Comparison of ENCODE assay signal across 20 cellular contexts in genomic region chr2:30414951-30415350, GRCh38. TPM values are rescaled to one million over a fixed set of nuclear protein-coding genes. Genes with fewer than 3 reads are reported as not detected.
DNase-seq lines count a peak whose midpoint lies in the region; ATAC-seq, FAIRE-seq and TF ChIP-seq lines count a peak whose summit lies in the region.
"Had no signal": no experiment of that assay in that cellular context is flagged by ENCODE, and none has a peak within 500 bp of the region (broad histone marks: within the 10 kb centered on the region; RNA-seq: fewer than 3 reads in every experiment).

No MANE protein-coding gene starts in this region.

- DNase-seq in activated naive CD8-positive, alpha-beta T cell treated with anti-CD3 and anti-CD28 coated beads for 36 hours, result no peak
- DNase-seq in A549 (ENCODE audit: low read depth in 1 of 2, low spot score in 1 of 2) (no peak), HCEC 1CT (peak; percentile 34), fibroblast of villous mesenchyme (ENCODE audit: low read depth) (peak; percentile 43), germinal center (ENCODE audit: low spot score) (no peak), suprapubic skin (ENCODE audit: low spot score in 2 of 2) (no peak), spleen (no peak)
- DNase-seq: C1 segment of cervical spinal cord; Calu3; CD4-positive, alpha-beta T cell; DMS79; EL; HFFc6 had no signal

- no peak for ATAC-seq in A549

- H3K4me1 Mint-ChIP-seq in activated naive CD8-positive, alpha-beta T cell (ENCODE audit: low read depth), result peaks cover 18% of the 10 kb centered on the region
- peaks cover 18% of the 10 kb centered on the region for H3K4me1 Mint-ChIP-seq in activated naive CD8-positive, alpha-beta T cell treated with anti-CD3 and anti-CD28 coated beads for 36 hours

- no peaks in the 10 kb centered on the region for H3K9me3 ChIP-seq in A549
- H3K9me3 ChIP-seq in suprapubic skin, result no peaks in the 10 kb centered on the region
- no peaks in the 10 kb centered on the region for H3K9me3 ChIP-seq in spleen
- H3K9me3 ChIP-seq: HAP-1 had no signal

- 83% methylated on average over 2 of the region's 2 CpGs for WGBS in A549 (ENCODE audit: missing lambda C conversion rate)
- 98% methylated on average over 2 of the region's 2 CpGs for WGBS in suprapubic skin
- WGBS in spleen, 5 donors, result 73 to 93% (median 87%) methylated on average over 2 of the region's 2 CpGs

- H3K36me3 ChIP-seq in suprapubic skin (no peaks in the 10 kb centered on the region), spleen (no peaks in the 10 kb centered on the region)
- H3K36me3 ChIP-seq: HAP-1 had no signal

- peak overlapping the region; percentile 24 for H3K27ac Mint-ChIP-seq in activated naive CD8-positive, alpha-beta T cell
- H3K27ac Mint-ChIP-seq in activated naive CD8-positive, alpha-beta T cell treated with anti-CD3 and anti-CD28 coated beads for 36 hours, result no peak overlapping the region
- H3K27ac Mint-ChIP-seq: B cell; CD4-positive, alpha-beta T cell; HFFc6 had no signal

- H3K4me2 ChIP-seq in A549, result no peak overlapping the region

- H3K4me3 Mint-ChIP-seq in activated naive CD8-positive, alpha-beta T cell, result no peak overlapping the region
- H3K4me3 Mint-ChIP-seq in activated naive CD8-positive, alpha-beta T cell treated with anti-CD3 and anti-CD28 coated beads for 36 hours, result no peak overlapping the region
- H3K4me3 Mint-ChIP-seq: B cell; CD4-positive, alpha-beta T cell; HFFc6 had no signal

- POLR2A ChIA-PET in A549 (lab: Yijun Ruan, JAX), result no interaction called here

- H3K4me3 ChIP-seq in A549 (no peak overlapping the region), fibroblast of villous mesenchyme (ENCODE audit: low read depth, low read length) (no peak overlapping the region), suprapubic skin (no peak overlapping the region), spleen (no peak overlapping the region)
- H3K4me3 ChIP-seq: HAP-1 had no signal

- CTCF ChIA-PET in A549 (lab: Yijun Ruan, JAX), result no interaction called here

- TF ChIP-seq CTCF in A549 (IDR thresholded peaks at IDR 0.05), result no peak
- TF ChIP-seq CTCF in fibroblast of villous mesenchyme (IDR thresholded peaks at IDR 0.05; ENCODE audit: insufficient read depth, low read depth, low read length), result no peak
- TF ChIP-seq CTCF in suprapubic skin (IDR thresholded peaks at IDR 0.05), result no peak
- TF ChIP-seq CTCF in spleen (IDR thresholded peaks at IDR 0.05 in 8 of 11, conservative IDR thresholded peaks at IDR 0.05 in 3 of 11), result no peak

- H3K9me3 Mint-ChIP-seq in activated naive CD8-positive, alpha-beta T cell (ENCODE audit: low read depth), result no peaks in the 10 kb centered on the region
- no peaks in the 10 kb centered on the region for H3K9me3 Mint-ChIP-seq in activated naive CD8-positive, alpha-beta T cell treated with anti-CD3 and anti-CD28 coated beads for 36 hours
- H3K9me3 Mint-ChIP-seq: CD4-positive, alpha-beta T cell; HFFc6 had no signal

- no peak for TF ChIP-seq RAD21 in A549 (conservative IDR thresholded peaks at IDR 0.05 in 1 of 2, IDR thresholded peaks at IDR 0.05 in 1 of 2)

- H3K27me3 ChIP-seq in suprapubic skin, result no peaks in the 10 kb centered on the region
- H3K27me3 ChIP-seq in spleen (replicated peaks in 1 of 7), result no peaks in the 10 kb centered on the region

- peaks cover 11% of the 10 kb centered on the region for H3K4me1 ChIP-seq in A549
- H3K4me1 ChIP-seq in suprapubic skin, result peaks cover 5% of the 10 kb centered on the region
- H3K4me1 ChIP-seq in spleen, result peaks cover 0 to 23% (median 11%) of the 10 kb centered on the region in 6 donors
- H3K4me1 ChIP-seq: HAP-1 had no signal

- H3K27me3 Mint-ChIP-seq in activated naive CD8-positive, alpha-beta T cell, result no peaks in the 10 kb centered on the region
- H3K27me3 Mint-ChIP-seq in activated naive CD8-positive, alpha-beta T cell treated with anti-CD3 and anti-CD28 coated beads for 36 hours, result no peaks in the 10 kb centered on the region
- H3K27me3 Mint-ChIP-seq: B cell; CD4-positive, alpha-beta T cell had no signal

- intact Hi-C loops in spleen (cut with DNase I; ENCODE audit: low total_unique reads), result no loop called here

- TF ChIP-seq EP300 in A549 (IDR thresholded peaks at IDR 0.05), result no peak
- no peak for TF ChIP-seq EP300 in suprapubic skin (IDR thresholded peaks at IDR 0.05)

- no peak overlapping the region for H3K27ac ChIP-seq in A549
- no peak overlapping the region for H3K27ac ChIP-seq in suprapubic skin
- peak overlapping the region in 1 of 8 donors; percentile 66 for H3K27ac ChIP-seq in spleen

- FAIRE-seq in A549 (lab: Jason Lieb, UNC), result peak; percentile 86
- FAIRE-seq: G401.6, GM19239, H1, HTR-8/SVneo had no signal

- no peak for TF ChIP-seq POLR2A in A549 (IDR thresholded peaks at IDR 0.05; ENCODE audit: low read length)
- TF ChIP-seq POLR2A in suprapubic skin (IDR thresholded peaks at IDR 0.05), result no peak
- TF ChIP-seq POLR2A in spleen (IDR thresholded peaks at IDR 0.05), result no peak

- H3K36me3 Mint-ChIP-seq in activated naive CD8-positive, alpha-beta T cell, result no peaks in the 10 kb centered on the region
- H3K36me3 Mint-ChIP-seq in activated naive CD8-positive, alpha-beta T cell treated with anti-CD3 and anti-CD28 coated beads for 36 hours, result no peaks in the 10 kb centered on the region

TF ChIP-seq in A549, 52 proteins besides CTCF, POLR2A, EP300 and RAD21:
- TF ChIP-seq NR3C1 (IDR thresholded peaks at IDR 0.05), result no peak
- no peak for TF ChIP-seq ZSCAN20 (CRISPR knock-in tag; IDR thresholded peaks at IDR 0.05)
- no peak for TF ChIP-seq POLR2AphosphoS2 (conservative IDR thresholded peaks at IDR 0.05; ENCODE audit: low read length)
- TF ChIP-seq CBX8 (IDR thresholded peaks at IDR 0.05), result no peak
- no peak for TF ChIP-seq SMC3 (IDR thresholded peaks at IDR 0.05)
- no peak for TF ChIP-seq USF2 (IDR thresholded peaks at IDR 0.05)
- no peak for TF ChIP-seq HES2 (IDR thresholded peaks at IDR 0.05)
- no peak for TF ChIP-seq PBX3 (IDR thresholded peaks at IDR 0.05)

RNA-seq across cellular contexts. Expression of gene LCLAT1, which starts 32.1 kb away (rescaled TPM):
- 10 to 100 TPM; 26.6 to 31.5 TPM for total RNA-seq in activated naive CD8-positive, alpha-beta T cell treated with anti-CD3 and anti-CD28 coated beads for 36 hours
- polyA plus RNA-seq in A549 (2011; rRNA removed), result 55.7 and 71.0 TPM in 2 replicates
- polyA plus RNA-seq in A549 (2012; cell fraction: cytosol; rRNA removed), result 12.3 and 13.7 TPM in 2 replicates
- polyA plus RNA-seq in A549 (2012; cell fraction: nucleus; rRNA removed), result 10.3 and 14.2 TPM in 2 replicates
- 17.7 to 19.5 TPM (median 17.9 TPM) in 3 replicates for polyA plus RNA-seq in A549 (2017; fragmentation: RNase III; extraction: RNeasy Plus Mini Kit Qiagen cat#74134 plus additional on column Dnase treatment)
- polyA minus RNA-seq in A549 (2011; rRNA and poly(A)+ RNA removed), result 67.1 and 80.2 TPM in 2 replicates
- total RNA-seq in fibroblast of villous mesenchyme, result 21.3 and 50.1 TPM in 2 replicates
- total RNA-seq in suprapubic skin, result 10 to 100 TPM; 10.3 to 20.6 (median 17.7) TPM
- total RNA-seq in spleen, result 10 to 100 TPM; 11.8 to 23.3 (median 17.7) TPM
- polyA plus RNA-seq in spleen, result 1 to 10 TPM; 1.9 to 3.2 (median 2.3) TPM

Comparison
In these comparisons a context has a peak if more than half of its experiments do, and no peak if none do; other contexts are left out.
1. DNase-seq: peak in HCEC 1CT (single experiment) and fibroblast of villous mesenchyme (single experiment); none in activated naive CD8-positive, alpha-beta T cell treated with anti-CD3 and anti-CD28 coated beads for 36 hours (single experiment), A549 (0 of 2), germinal center (single experiment), suprapubic skin (0 of 2) and spleen (single experiment).